ENCODE assay signal across 20 cellular contexts in genomic region chr1:212519131-212519530, GRCh38.
A peak's percentile ranks its signal among the peaks of the same experiment; 100 is the strongest.
DNase-seq lines count a peak whose midpoint lies in the region; ATAC-seq and TF ChIP-seq lines count a peak whose summit lies in the region.
"Had no signal": no experiment of that assay in that cellular context is flagged by ENCODE, and none has a peak within 500 bp of the region (broad histone marks: within the 10 kb centered on the region; RNA-seq: fewer than 3 reads in every experiment).

No MANE protein-coding gene starts in this region.

- H3K9me3 ChIP-seq in colonic mucosa, result no peaks in the 10 kb centered on the region
- H3K9me3 ChIP-seq in mesenchymal stem cell (ENCODE audit: control insufficient read depth, low read length), result no peaks in the 10 kb centered on the region
- no peaks in the 10 kb centered on the region for H3K9me3 ChIP-seq in naive thymus-derived CD4-positive, alpha-beta T cell (ENCODE audit: control insufficient read depth in 2 of 3, low read length in 3 of 3)
- H3K9me3 ChIP-seq: BLaER1, MG63 had no signal

- H3K27me3 ChIP-seq in colonic mucosa (no peaks in the 10 kb centered on the region), mesenchymal stem cell (ENCODE audit: control insufficient read depth in 1 of 2, insufficient read depth in 1 of 2, low read length in 2 of 2) (peaks cover 0 to 34% of the 10 kb centered on the region in 2 experiments)
- peaks cover 0 to 2% of the 10 kb centered on the region in 2 donors for H3K27me3 ChIP-seq in naive thymus-derived CD4-positive, alpha-beta T cell (ENCODE audit: control insufficient read depth in 2 of 2, insufficient read depth in 2 of 2, low read length in 2 of 2)
- H3K27me3 ChIP-seq: BLaER1, MG63 had no signal

- H3K4ac ChIP-seq in mesenchymal stem cell (ENCODE audit: low read depth in 1 of 2, low read length in 2 of 2), result no peak overlapping the region

- POLR2A ChIA-PET in naive thymus-derived CD4-positive, alpha-beta T cell (lab: Charles Lee), result no interaction called here

- no peak overlapping the region for H2BK5ac ChIP-seq in mesenchymal stem cell (ENCODE audit: low read depth, low read length, poor library complexity, severe bottlenecking)

- H3K4me1 ChIP-seq in colonic mucosa (peaks cover 6% of the 10 kb centered on the region), mesenchymal stem cell (ENCODE audit: control insufficient read depth, insufficient read depth, low read depth, low read length) (peaks cover 9% of the 10 kb centered on the region)
- peaks cover 0 to 2% of the 10 kb centered on the region in 2 donors for H3K4me1 ChIP-seq in naive thymus-derived CD4-positive, alpha-beta T cell (ENCODE audit: control insufficient read depth in 2 of 2, insufficient read depth in 2 of 2, low read length in 2 of 2)

- DNase-seq in Calu3, result no peak
- DNase-seq in HFFc6, result no peak
- no peak for DNase-seq in colonic mucosa
- no peak for DNase-seq in mesenchymal stem cell
- no peak for DNase-seq in naive thymus-derived CD4-positive, alpha-beta T cell
- no peak for DNase-seq in NCI-H510A treated with DMSO at 0.1 percent for 48 hours (lab: John Stamatoyannopoulos, UW)
- no peak for DNase-seq in amygdala (lab: John Stamatoyannopoulos, UW)
- DNase-seq in DMS 273 treated with DMSO at 0.1 percent for 48 hours (lab: John Stamatoyannopoulos, UW), result no peak
- DNase-seq: CD8-positive, alpha-beta T cell; H9; Kasumi-1; NCI-H1048; NCI-H1436 treated with DMSO at 0.1 percent for 48 hours; NCI-H345; NCI-H748 treated with DMSO at 0.1 percent for 48 hours; NK-92 treated with Interleukin-12 subunit alpha and Interleukin-12 subunit beta, amount 100 ng/mL, for 24 hours; SIG-M5 had no signal

- no peak for ATAC-seq in naive thymus-derived CD4-positive, alpha-beta T cell
- ATAC-seq: CD8-positive, alpha-beta T cell had no signal

- BruUV-seq in Calu3 (replicated peaks; lab: Mats Ljungman, UMichigan), result no TSS peak

- no peak overlapping the region for H3K4me3 ChIP-seq in colonic mucosa
- H3K4me3 ChIP-seq in mesenchymal stem cell (ENCODE audit: insufficient read depth in 1 of 2, low read depth in 1 of 2, low read length in 2 of 2), result no peak overlapping the region
- no peak overlapping the region for H3K4me3 ChIP-seq in naive thymus-derived CD4-positive, alpha-beta T cell (ENCODE audit: low read length)
- H3K4me3 ChIP-seq: BLaER1, MG63 had no signal

- no peak overlapping the region for H2BK15ac ChIP-seq in mesenchymal stem cell (ENCODE audit: low read depth, poor library complexity, severe bottlenecking)

- no peak overlapping the region for H3K4me3 Mint-ChIP-seq in Calu3 (ENCODE audit: low read depth, unreplicated experiment)
- no peak overlapping the region for H3K4me3 Mint-ChIP-seq in HFFc6
- H3K4me3 Mint-ChIP-seq in naive thymus-derived CD4-positive, alpha-beta T cell, result no peak overlapping the region
- H3K4me3 Mint-ChIP-seq: CD8-positive, alpha-beta T cell; H9; IgD-negative memory B cell had no signal

- no peak overlapping the region for H3K23ac ChIP-seq in mesenchymal stem cell (ENCODE audit: low read length in 2 of 2)

- CTCF ChIA-PET in Calu3 (lab: Charles Lee), result interaction anchor here (1.2 kb wide), 2 partner anchors 14 to 63 kb away, joined by 3 read pairs; no protein-coding TSS in a partner anchor
- CTCF ChIA-PET in naive thymus-derived CD4-positive, alpha-beta T cell (lab: Charles Lee), result no interaction called here

- H3K36me3 Mint-ChIP-seq in Calu3 (ENCODE audit: insufficient read depth, unreplicated experiment) (peaks cover 5% of the 10 kb centered on the region), HFFc6 (ENCODE audit: low read depth) (no peaks in the 10 kb centered on the region)
- peaks cover 0 to 4% (median 0%) of the 10 kb centered on the region in 5 donors for H3K36me3 Mint-ChIP-seq in naive thymus-derived CD4-positive, alpha-beta T cell
- H3K36me3 Mint-ChIP-seq: CD8-positive, alpha-beta T cell had no signal

- H3K27me3 Mint-ChIP-seq in Calu3 (ENCODE audit: unreplicated experiment) (no peaks in the 10 kb centered on the region), HFFc6 (ENCODE audit: insufficient read depth) (peaks cover 62% of the 10 kb centered on the region)
- peaks cover 29 to 54% (median 36%) of the 10 kb centered on the region in 5 donors for H3K27me3 Mint-ChIP-seq in naive thymus-derived CD4-positive, alpha-beta T cell

- no peak overlapping the region for H4K91ac ChIP-seq in mesenchymal stem cell (ENCODE audit: low read length)

- no peak overlapping the region for H2AK5ac ChIP-seq in mesenchymal stem cell (ENCODE audit: low read length, severe bottlenecking)

- no peak overlapping the region for H2BK12ac ChIP-seq in mesenchymal stem cell (ENCODE audit: low read length in 2 of 2)

- H3K27ac Mint-ChIP-seq in Calu3 (ENCODE audit: unreplicated experiment), result peak overlapping the region; percentile 72
- H3K27ac Mint-ChIP-seq in HFFc6, result peak overlapping the region; percentile 60; the same call in 1 of the 2 replicates
- no peak overlapping the region for H3K27ac Mint-ChIP-seq in naive thymus-derived CD4-positive, alpha-beta T cell
- H3K27ac Mint-ChIP-seq: CD8-positive, alpha-beta T cell; H9 had no signal

- no peak overlapping the region for H4K8ac ChIP-seq in mesenchymal stem cell (ENCODE audit: low read length)

- H3K27ac ChIP-seq in colonic mucosa (peak overlapping the region; percentile 68), mesenchymal stem cell (ENCODE audit: low read length, poor library complexity, severe bottlenecking) (no peak overlapping the region)
- no peak overlapping the region for H3K27ac ChIP-seq in naive thymus-derived CD4-positive, alpha-beta T cell (ENCODE audit: low read depth, low read length)
- H3K27ac ChIP-seq: BLaER1 had no signal

- H3K4me2 ChIP-seq in mesenchymal stem cell (ENCODE audit: low read length, poor library complexity, severe bottlenecking), result no peak overlapping the region
- H3K4me2 ChIP-seq: BLaER1 had no signal

- peaks cover 9% of the 10 kb centered on the region for H3K4me1 Mint-ChIP-seq in Calu3 (ENCODE audit: low read depth, unreplicated experiment)
- peaks cover 7% of the 10 kb centered on the region for H3K4me1 Mint-ChIP-seq in HFFc6 (ENCODE audit: low read depth)
- H3K4me1 Mint-ChIP-seq in naive thymus-derived CD4-positive, alpha-beta T cell, result peaks cover 0 to 8% (median 2%) of the 10 kb centered on the region in 7 donors

- H2AFZ ChIP-seq in mesenchymal stem cell (ENCODE audit: low read depth, low read length), result no peak overlapping the region

- H3K36me3 ChIP-seq in colonic mucosa (no peaks in the 10 kb centered on the region), mesenchymal stem cell (ENCODE audit: control insufficient read depth in 1 of 2, insufficient read depth in 2 of 2, low read depth in 1 of 2, low read length in 2 of 2) (no peaks in the 10 kb centered on the region)
- no peaks in the 10 kb centered on the region for H3K36me3 ChIP-seq in naive thymus-derived CD4-positive, alpha-beta T cell (ENCODE audit: control insufficient read depth in 2 of 3, insufficient read depth in 3 of 3, low read length in 3 of 3)
- H3K36me3 ChIP-seq: BLaER1, MG63 had no signal

- TF ChIP-seq CTCF in Calu3 (IDR thresholded peaks at IDR 0.05; ENCODE audit: unreplicated experiment) (no peak), HFFc6 (IDR thresholded peaks at IDR 0.05) (no peak), colonic mucosa (IDR thresholded peaks at IDR 0.05) (no peak)

- H3K18ac ChIP-seq in mesenchymal stem cell (ENCODE audit: low read depth in 1 of 2, low read length in 2 of 2), result no peak overlapping the region

- H3K9me3 Mint-ChIP-seq in Calu3 (ENCODE audit: low read depth, unreplicated experiment), result no peaks in the 10 kb centered on the region
- no peaks in the 10 kb centered on the region for H3K9me3 Mint-ChIP-seq in HFFc6
- peaks cover 0 to 2% (median 0%) of the 10 kb centered on the region in 11 donors for H3K9me3 Mint-ChIP-seq in naive thymus-derived CD4-positive, alpha-beta T cell
- H3K9me3 Mint-ChIP-seq: CD8-positive, alpha-beta T cell; H9; IgD-negative memory B cell had no signal

- H3K9ac ChIP-seq in colonic mucosa (ENCODE audit: low read depth in 2 of 2, low read length in 2 of 2), result peak overlapping the region in 1 of 2 donors; percentile 74
- peak overlapping the region; percentile 49 for H3K9ac ChIP-seq in mesenchymal stem cell (ENCODE audit: low read length)
- H3K9ac ChIP-seq: BLaER1 had no signal

- no peak overlapping the region for H3K14ac ChIP-seq in mesenchymal stem cell (ENCODE audit: low read length in 2 of 2)

- WGBS in mesenchymal stem cell, result 100% methylated on average over 1 of the region's 2 CpGs

- H2BK120ac ChIP-seq in mesenchymal stem cell (ENCODE audit: low read depth, low read length), result no peak overlapping the region

- no peaks in the 10 kb centered on the region for H3K79me1 ChIP-seq in mesenchymal stem cell (replicated peaks; ENCODE audit: low read length, poor library complexity, severe bottlenecking)

- intact Hi-C loops in Calu3 (cut with micrococcal nuclease; ENCODE audit: unreplicated experiment) (no loop called here), colonic mucosa (cut with DNase I) (no loop called here)
- intact Hi-C loops in naive thymus-derived CD4-positive, alpha-beta T cell (cut with micrococcal nuclease), result no loop called here

Comparison
In these comparisons a context has a peak if more than half of its experiments do, and no peak if none do; other contexts are left out.
1. H3K27ac Mint-ChIP-seq: peak in Calu3 (single experiment) and HFFc6 (single experiment); none in naive thymus-derived CD4-positive, alpha-beta T cell (0 of 9).